ENCODE assay signal across 16 cellular contexts in genomic region chr13:106797081-106797640, GRCh38.
"Had no signal": no experiment of that assay in that cellular context is flagged by ENCODE, and none has a peak within 500 bp of the region (broad histone marks: within the 10 kb centered on the region; RNA-seq: fewer than 3 reads in every experiment).

No MANE protein-coding gene starts in this region.

- H3K4me1 ChIP-seq: left ventricle myocardium inferior, parathyroid adenoma, sigmoid colon, testis, upper lobe of right lung had no signal

- H2AFZ ChIP-seq: parathyroid adenoma had no signal

- H3K9me3 Mint-ChIP-seq: activated CD4-positive, alpha-beta memory T cell treated with anti-CD3 and anti-CD28 coated beads for 36 hours; stimulated activated effector memory CD8-positive, alpha-beta T cell treated with anti-CD3 and anti-CD28 coated beads, Interleukin-12 subunit alpha, Interleukin-12 subunit beta, amount 100 ng/mL, for 72 hours had no signal

- H3K27me3 ChIP-seq: sigmoid colon, testis, upper lobe of right lung had no signal

- H3K4me1 Mint-ChIP-seq: stimulated activated effector memory CD8-positive, alpha-beta T cell treated with anti-CD3 and anti-CD28 coated beads, Interleukin-12 subunit alpha, Interleukin-12 subunit beta, amount 100 ng/mL, for 72 hours had no signal

- H3K4me3 Mint-ChIP-seq: activated CD4-positive, alpha-beta memory T cell treated with anti-CD3 and anti-CD28 coated beads for 36 hours; stimulated activated effector memory CD8-positive, alpha-beta T cell treated with anti-CD3 and anti-CD28 coated beads, Interleukin-12 subunit alpha, Interleukin-12 subunit beta, amount 100 ng/mL, for 72 hours had no signal

- ATAC-seq: stimulated activated effector memory CD8-positive, alpha-beta T cell treated with anti-CD3 and anti-CD28 coated beads, Interleukin-12 subunit alpha, Interleukin-12 subunit beta, amount 100 ng/mL, for 72 hours; upper lobe of right lung had no signal

- H3K4me3 ChIP-seq: cardiac muscle cell, testis had no signal

- H3K9me3 ChIP-seq: left ventricle myocardium inferior, sigmoid colon, testis, upper lobe of right lung had no signal

- H3K36me3 ChIP-seq: cardiac muscle cell, left ventricle myocardium inferior, sigmoid colon, upper lobe of right lung, WERI-Rb-1 had no signal

- H3K36me3 Mint-ChIP-seq: activated CD4-positive, alpha-beta memory T cell treated with anti-CD3 and anti-CD28 coated beads for 36 hours; activated naive CD8-positive, alpha-beta T cell; immature natural killer cell; stimulated activated effector memory CD8-positive, alpha-beta T cell treated with anti-CD3 and anti-CD28 coated beads, Interleukin-12 subunit alpha, Interleukin-12 subunit beta, amount 100 ng/mL, for 72 hours had no signal

- DNase-seq: activated CD4-positive, alpha-beta memory T cell treated with anti-CD3 and anti-CD28 coated beads for 36 hours; activated CD4-positive, alpha-beta T cell treated with anti-CD3 and anti-CD28 coated beads for 4 hours; erythroblast; foreskin melanocyte; immature natural killer cell; kidney glomerular epithelial cell; left ventricle myocardium inferior; sigmoid colon; stimulated activated CD4-positive, alpha-beta T cell treated with anti-CD3 and anti-CD28 coated beads, Interleukin-4, amount 100 ng/mL, for 24 hours; testis; upper lobe of right lung; WERI-Rb-1 had no signal

- H3K27ac Mint-ChIP-seq: activated CD4-positive, alpha-beta memory T cell treated with anti-CD3 and anti-CD28 coated beads for 36 hours; activated naive CD8-positive, alpha-beta T cell; immature natural killer cell; stimulated activated effector memory CD8-positive, alpha-beta T cell treated with anti-CD3 and anti-CD28 coated beads, Interleukin-12 subunit alpha, Interleukin-12 subunit beta, amount 100 ng/mL, for 72 hours had no signal
